In the genomic region with DNA sequence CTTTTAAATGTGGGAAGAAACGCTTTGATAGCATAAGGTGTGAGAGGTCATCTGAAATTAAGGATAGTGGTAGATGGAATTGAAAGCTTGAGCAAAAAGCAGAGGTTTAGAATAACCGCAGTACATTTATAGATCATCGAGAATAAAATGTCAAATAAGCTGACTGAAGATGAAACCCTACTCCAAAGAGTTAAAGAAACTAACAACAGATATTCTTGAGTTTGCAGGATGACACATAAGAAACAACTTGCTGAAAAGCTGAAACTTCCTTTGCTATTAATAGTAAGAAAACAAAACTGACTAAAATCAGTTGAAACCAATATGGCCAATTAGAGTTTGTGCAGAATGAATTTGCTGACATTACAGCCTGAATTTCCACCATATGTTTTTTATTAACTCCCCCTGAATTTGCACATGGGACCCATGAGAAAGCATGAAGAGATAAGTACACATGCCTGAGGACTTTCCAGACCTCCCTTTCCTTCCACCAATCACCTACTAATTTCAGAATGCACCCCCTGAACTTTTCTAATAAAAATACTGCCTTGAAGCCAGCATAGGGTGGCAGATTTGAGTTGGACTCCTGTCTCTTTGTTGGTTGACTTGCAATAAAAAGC, we compare ENCODE assay signal across 21 cellular contexts. TPM values are rescaled to one million over a fixed set of nuclear protein-coding genes. Genes with fewer than 3 reads are reported as not detected.
A peak's percentile ranks its signal among the peaks of the same experiment; 100 is the strongest.
DNase-seq lines count a peak whose midpoint lies in the region; ATAC-seq and TF ChIP-seq lines count a peak whose summit lies in the region.
"Had no signal": no experiment of that assay in that cellular context is flagged by ENCODE, and none has a peak within 500 bp of the region (broad histone marks: within the 10 kb centered on the region; RNA-seq: fewer than 3 reads in every experiment).

No MANE protein-coding gene starts in this region.

- TF ChIP-seq CTCF in KMS-11 (conservative IDR thresholded peaks at IDR 0.05; ENCODE audit: low read depth, low read length) (no peak), upper lobe of right lung (IDR thresholded peaks at IDR 0.05) (no peak)

- H3K4me1 ChIP-seq in KMS-11 (ENCODE audit: low read depth, poor library complexity, severe bottlenecking): peaks cover 16% of the 10 kb centered on the region
- H3K4me1 ChIP-seq in upper lobe of right lung: no peaks in the 10 kb centered on the region
- H3K4me1 ChIP-seq: gastrocnemius medialis, psoas muscle, spleen, tibial artery had no signal

- no peaks in the 10 kb centered on the region for H3K9me3 ChIP-seq in upper lobe of right lung
- H3K9me3 ChIP-seq: gastrocnemius medialis, psoas muscle had no signal

- no peak overlapping the region for H3K9ac ChIP-seq in KMS-11

- H3K4me3 ChIP-seq in KMS-11 (IDR thresholded peaks at IDR 0.05; ENCODE audit: insufficient read depth, low read depth, low read length): no peak overlapping the region
- no peak overlapping the region for H3K4me3 ChIP-seq in upper lobe of right lung
- H3K4me3 ChIP-seq: coronary artery, gastrocnemius medialis, psoas muscle, spleen, tibial artery had no signal

- ATAC-seq in GM18858 (IDR thresholded peaks at IDR 0.05; ENCODE audit: unreplicated experiment): peak; percentile 81
- peak; percentile 53 for ATAC-seq in HG02571 (IDR thresholded peaks at IDR 0.05; ENCODE audit: unreplicated experiment)
- ATAC-seq in HG03159 (IDR thresholded peaks at IDR 0.05; ENCODE audit: unreplicated experiment): no peak
- no peak for ATAC-seq in upper lobe of right lung
- ATAC-seq: gastrocnemius medialis, psoas muscle had no signal

- peak overlapping the region; percentile 42; the same call in 1 of the 2 replicates for H3K4me2 ChIP-seq in KMS-11

- intact Hi-C loops in upper lobe of right lung (cut with DNase I): no loop called here

- peak overlapping the region; percentile 77 for H3K27ac ChIP-seq in KMS-11
- H3K27ac ChIP-seq in upper lobe of right lung: no peak overlapping the region
- H3K27ac ChIP-seq: coronary artery, gastrocnemius medialis, psoas muscle, spleen, tibial artery had no signal

- no peaks in the 10 kb centered on the region for H3K27me3 ChIP-seq in KMS-11 (ENCODE audit: insufficient read depth, low read depth)
- no peaks in the 10 kb centered on the region for H3K27me3 ChIP-seq in upper lobe of right lung
- H3K27me3 ChIP-seq: gastrocnemius medialis had no signal

- H3K79me2 ChIP-seq in KMS-11 (ENCODE audit: insufficient read depth, low read depth): no peaks in the 10 kb centered on the region

- H4K20me1 ChIP-seq in KMS-11 (ENCODE audit: insufficient read depth): no peaks in the 10 kb centered on the region

- no peak overlapping the region for H2AFZ ChIP-seq in KMS-11 (ENCODE audit: low read depth)

- DNase-seq in stimulated activated CD4-positive, alpha-beta T cell treated with anti-CD3 and anti-CD28 coated beads, Interleukin-4, amount 100 ng/mL, for 1 hour: no peak
- DNase-seq in effector CD8-positive, alpha-beta T cell (lab: John Stamatoyannopoulos, UW): no peak
- DNase-seq in upper lobe of right lung: no peak
- DNase-seq: activated CD4-positive, alpha-beta T cell treated with anti-CD3 and anti-CD28 coated beads for 1 hour; activated CD8-positive, alpha-beta memory T cell treated with anti-CD3 and anti-CD28 coated beads, Interleukin-2, amount 50 U/mL, for 48 hours; activated naive CD4-positive, alpha-beta T cell treated with anti-CD3 and anti-CD28 coated beads, Interleukin-2, amount 50 U/mL, for 16 hours; Calu3; gastrocnemius medialis; H7; NCI-H1092 treated with DMSO at 0.1 percent for 48 hours; NCI-H69; psoas muscle; spleen; tibial artery had no signal

- H3K36me3 ChIP-seq in KMS-11 (ENCODE audit: insufficient read depth) (no peaks in the 10 kb centered on the region), upper lobe of right lung (no peaks in the 10 kb centered on the region)
- H3K36me3 ChIP-seq: gastrocnemius medialis, spleen, tibial artery had no signal

RNA-seq across cellular contexts. Expression of gene C1orf185, which starts 1.7 kb away (rescaled TPM):
- not detected for total RNA-seq in upper lobe of right lung
- total RNA-seq: Calu3, endothelial cell of umbilical vein, gastrocnemius medialis, H7, mesothelial cell of epicardium, psoas muscle, spleen had no signal

Comparison
In these comparisons a context has a peak if more than half of its experiments do, and no peak if none do; other contexts are left out.
1. ATAC-seq: peak in GM18858 (single experiment) and HG02571 (single experiment); none in HG03159 (single experiment) and upper lobe of right lung (single experiment).